In the genomic region with DNA sequence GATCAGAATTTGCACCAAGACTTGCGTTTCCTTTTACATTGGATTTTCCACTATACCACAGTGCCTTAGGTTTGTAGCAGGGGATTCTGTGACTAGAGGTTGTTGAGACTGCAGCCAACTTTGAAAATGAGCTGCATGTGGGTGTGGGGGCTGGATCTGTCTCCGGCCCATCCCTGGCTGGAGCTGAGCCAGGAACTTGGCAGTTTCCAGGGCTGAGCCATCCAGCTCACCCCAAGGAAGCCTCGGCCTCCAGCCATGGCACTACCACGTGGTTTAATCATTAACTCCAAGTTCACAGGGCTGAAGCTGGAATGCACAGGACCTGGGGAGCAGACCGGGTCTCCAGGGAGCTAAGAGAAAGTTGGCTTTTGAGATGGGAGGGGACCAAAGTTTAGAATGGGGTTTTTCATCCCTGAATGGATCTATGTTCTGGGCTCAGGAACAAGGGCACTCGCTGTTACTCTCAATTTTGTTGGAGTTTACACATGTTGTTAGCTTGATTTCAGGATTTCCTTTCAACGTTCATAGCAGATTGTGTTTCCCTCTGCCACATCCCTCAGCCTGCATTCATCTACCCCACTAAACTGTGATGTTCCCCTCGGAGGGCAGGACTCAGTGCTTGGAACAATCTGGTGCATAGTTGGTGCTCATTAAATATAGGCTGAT, we compare ENCODE assay signal across 1 cellular context.
TF ChIP-seq lines count a peak whose summit lies in the region.

No MANE protein-coding gene starts in this region.

TF ChIP-seq in liver, 16 proteins besides CTCF, POLR2A, EP300 and RAD21 (continued from another document):
- TF ChIP-seq, protein P1, sequence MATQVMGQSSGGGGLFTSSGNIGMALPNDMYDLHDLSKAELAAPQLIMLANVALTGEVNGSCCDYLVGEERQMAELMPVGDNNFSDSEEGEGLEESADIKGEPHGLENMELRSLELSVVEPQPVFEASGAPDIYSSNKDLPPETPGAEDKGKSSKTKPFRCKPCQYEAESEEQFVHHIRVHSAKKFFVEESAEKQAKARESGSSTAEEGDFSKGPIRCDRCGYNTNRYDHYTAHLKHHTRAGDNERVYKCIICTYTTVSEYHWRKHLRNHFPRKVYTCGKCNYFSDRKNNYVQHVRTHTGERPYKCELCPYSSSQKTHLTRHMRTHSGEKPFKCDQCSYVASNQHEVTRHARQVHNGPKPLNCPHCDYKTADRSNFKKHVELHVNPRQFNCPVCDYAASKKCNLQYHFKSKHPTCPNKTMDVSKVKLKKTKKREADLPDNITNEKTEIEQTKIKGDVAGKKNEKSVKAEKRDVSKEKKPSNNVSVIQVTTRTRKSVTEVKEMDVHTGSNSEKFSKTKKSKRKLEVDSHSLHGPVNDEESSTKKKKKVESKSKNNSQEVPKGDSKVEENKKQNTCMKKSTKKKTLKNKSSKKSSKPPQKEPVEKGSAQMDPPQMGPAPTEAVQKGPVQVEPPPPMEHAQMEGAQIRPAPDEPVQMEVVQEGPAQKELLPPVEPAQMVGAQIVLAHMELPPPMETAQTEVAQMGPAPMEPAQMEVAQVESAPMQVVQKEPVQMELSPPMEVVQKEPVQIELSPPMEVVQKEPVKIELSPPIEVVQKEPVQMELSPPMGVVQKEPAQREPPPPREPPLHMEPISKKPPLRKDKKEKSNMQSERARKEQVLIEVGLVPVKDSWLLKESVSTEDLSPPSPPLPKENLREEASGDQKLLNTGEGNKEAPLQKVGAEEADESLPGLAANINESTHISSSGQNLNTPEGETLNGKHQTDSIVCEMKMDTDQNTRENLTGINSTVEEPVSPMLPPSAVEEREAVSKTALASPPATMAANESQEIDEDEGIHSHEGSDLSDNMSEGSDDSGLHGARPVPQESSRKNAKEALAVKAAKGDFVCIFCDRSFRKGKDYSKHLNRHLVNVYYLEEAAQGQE (IDR thresholded peaks at IDR 0.05) = no peak
- TF ChIP-seq EGR1 (IDR thresholded peaks at IDR 0.05; ENCODE audit: low read depth in 2 of 2) (no peak), RXRA (IDR thresholded peaks at IDR 0.05) (peak; percentile 39 to 64), SP1 (IDR thresholded peaks at IDR 0.05) (peak; percentile 35)
